Comparison of ENCODE assay signal across 16 cellular contexts in genomic region chrX:80021611-80022010, GRCh38. TPM values are rescaled to one million over a fixed set of nuclear protein-coding genes. Genes with fewer than 3 reads are reported as not detected.
"Had no signal": no experiment of that assay in that cellular context is flagged by ENCODE, and none has a peak within 500 bp of the region (broad histone marks: within the 10 kb centered on the region; RNA-seq: fewer than 3 reads in every experiment).

No MANE protein-coding gene starts in this region.

- ATAC-seq: body of pancreas, esophagus mucosa, left lobe of liver, natural killer cell, T-helper 17 cell had no signal

- H3K4me3 Mint-ChIP-seq: activated naive CD4-positive, alpha-beta T cell treated with anti-CD3 and anti-CD28 coated beads, Interleukin-2, amount 50 U/mL, for 24 hours; natural killer cell; T-helper 17 cell had no signal

- H3K4me1 Mint-ChIP-seq: activated naive CD4-positive, alpha-beta T cell treated with anti-CD3 and anti-CD28 coated beads, Interleukin-2, amount 50 U/mL, for 24 hours; natural killer cell; T-helper 17 cell had no signal

- H3K27ac ChIP-seq: body of pancreas, ovary had no signal

- H3K4me3 ChIP-seq: body of pancreas, ovary had no signal

- H3K27ac Mint-ChIP-seq: activated naive CD4-positive, alpha-beta T cell treated with anti-CD3 and anti-CD28 coated beads, Interleukin-2, amount 50 U/mL, for 24 hours; natural killer cell; T-helper 17 cell had no signal

- H3K27me3 ChIP-seq: body of pancreas, ovary had no signal

- DNase-seq: activated CD4-positive, alpha-beta T cell treated with anti-CD3 and anti-CD28 coated beads, Interleukin-2, amount 50 U/mL, for 1 hour; body of pancreas; cerebellar nuclear complex; mammary epithelial cell; natural killer cell; ovary; stimulated activated CD4-positive, alpha-beta T cell treated with anti-CD3 and anti-CD28 coated beads, Interleukin-2, amount 100 ng/mL, for 48 hours; stimulated activated naive CD4-positive, alpha-beta T cell treated with Interleukin-2 at 50 U/mL for 16 hours; T-helper 17 cell had no signal

- H3K9me3 ChIP-seq: body of pancreas, ovary had no signal

- H3K36me3 Mint-ChIP-seq: activated naive CD4-positive, alpha-beta T cell treated with anti-CD3 and anti-CD28 coated beads, Interleukin-2, amount 50 U/mL, for 24 hours; natural killer cell had no signal

- H3K36me3 ChIP-seq: ovary had no signal

- H3K9me3 Mint-ChIP-seq: activated naive CD4-positive, alpha-beta T cell treated with anti-CD3 and anti-CD28 coated beads, Interleukin-2, amount 50 U/mL, for 24 hours had no signal

- H3K4me1 ChIP-seq: body of pancreas had no signal

RNA-seq across cellular contexts. Expression of gene TBX22, which starts 7.1 kb away (rescaled TPM):
- total RNA-seq: activated CD8-positive, alpha-beta memory T cell treated with anti-CD3 and anti-CD28 coated beads for 36 hours; body of pancreas; dermis microvascular lymphatic vessel endothelial cell; esophagus mucosa; left lobe of liver; mammary epithelial cell; mucosa of gallbladder; natural killer cell; ovary; T-helper 17 cell had no signal
- polyA plus RNA-seq: mammary epithelial cell, ovary, urinary bladder had no signal
